ENCODE assay signal across 21 cellular contexts in the genomic region with DNA sequence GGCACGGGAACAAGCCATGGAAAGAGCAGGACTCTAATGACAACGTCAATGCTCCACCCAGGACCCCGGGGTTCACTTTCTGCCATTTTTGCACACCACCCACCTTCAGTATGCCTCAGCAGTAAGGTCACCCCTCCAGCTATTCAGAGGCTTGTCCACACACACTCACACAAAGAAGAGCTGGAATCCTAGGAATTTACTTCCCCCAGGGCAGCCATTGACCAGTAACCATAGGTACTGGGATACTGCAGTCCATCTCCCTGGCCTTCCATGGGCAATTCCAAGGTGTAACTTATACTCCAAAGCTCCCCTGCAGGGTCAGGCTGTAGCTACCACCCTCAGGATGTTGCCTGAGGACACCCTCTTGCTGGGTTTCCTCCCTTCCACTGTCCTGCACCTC.
"Had no signal": no experiment of that assay in that cellular context is flagged by ENCODE, and none has a peak within 500 bp of the region (broad histone marks: within the 10 kb centered on the region; RNA-seq: fewer than 3 reads in every experiment).

No MANE protein-coding gene starts in this region.

- H3K27ac Mint-ChIP-seq: activated naive CD4-positive, alpha-beta T cell treated with anti-CD3 and anti-CD28 coated beads, Interleukin-2, amount 50 U/mL, for 72 hours; activated T-cell treated with anti-CD3 and anti-CD28 coated beads, Interleukin-2, amount 50 U/mL, for 24 hours; activated T-helper 17 cell treated with anti-CD3 and anti-CD28 coated beads, Interleukin-2, amount 50 U/mL, for 72 hours; mesothelial cell of epicardium; T-cell had no signal

- H3K4me1 Mint-ChIP-seq: activated T-helper 17 cell treated with anti-CD3 and anti-CD28 coated beads, Interleukin-2, amount 50 U/mL, for 72 hours; mesothelial cell of epicardium; naive thymus-derived CD8-positive, alpha-beta T cell; T-cell had no signal

- H3K4me3 Mint-ChIP-seq: activated T-cell treated with anti-CD3 and anti-CD28 coated beads, Interleukin-2, amount 50 U/mL, for 24 hours; activated T-helper 17 cell treated with anti-CD3 and anti-CD28 coated beads, Interleukin-2, amount 50 U/mL, for 72 hours; mesothelial cell of epicardium; naive thymus-derived CD8-positive, alpha-beta T cell; T-cell had no signal

- H3K36me3 ChIP-seq: adrenal gland, esophagus squamous epithelium, gastrocnemius medialis, left lung, prostate gland, right atrium auricular region, upper lobe of left lung had no signal

- DNase-seq: activated CD8-positive, alpha-beta memory T cell treated with anti-CD3 and anti-CD28 coated beads for 24 hours; activated CD8-positive, alpha-beta memory T cell treated with anti-CD3 and anti-CD28 coated beads, Interleukin-2, amount 50 U/mL, for 4 hours; activated T-cell treated with anti-CD3 and anti-CD28 coated beads, Interleukin-2, amount 50 U/mL, for 24 hours; adrenal gland; cerebellar nuclear complex; esophagus squamous epithelium; gastrocnemius medialis; head of caudate nucleus; left lung; naive thymus-derived CD8-positive, alpha-beta T cell; stimulated activated CD4-positive, alpha-beta T cell treated with anti-CD3 and anti-CD28 coated beads, Interleukin-4, amount 100 ng/mL, for 24 hours; stimulated activated naive CD8-positive, alpha-beta T cell treated with anti-CD3 and anti-CD28 coated beads, Interleukin-15, Interleukin-2, amounts not matched to agents 100 U/mL and 50 U/mL, for 24 hours; T-cell; upper lobe of left lung had no signal

- H3K27ac ChIP-seq: adrenal gland, coronary artery, esophagus squamous epithelium, gastrocnemius medialis, left lung, prostate gland, right atrium auricular region, upper lobe of left lung had no signal

- H3K9me3 Mint-ChIP-seq: activated naive CD4-positive, alpha-beta T cell treated with anti-CD3 and anti-CD28 coated beads, Interleukin-2, amount 50 U/mL, for 72 hours; activated T-cell treated with anti-CD3 and anti-CD28 coated beads, Interleukin-2, amount 50 U/mL, for 24 hours; activated T-helper 17 cell treated with anti-CD3 and anti-CD28 coated beads, Interleukin-2, amount 50 U/mL, for 72 hours; naive thymus-derived CD8-positive, alpha-beta T cell; T-cell had no signal

- H3K9me3 ChIP-seq: adrenal gland, esophagus squamous epithelium, gastrocnemius medialis, left lung, prostate gland, right atrium auricular region, upper lobe of left lung had no signal

- H3K27me3 ChIP-seq: adrenal gland, esophagus squamous epithelium, gastrocnemius medialis, left lung, right atrium auricular region, upper lobe of left lung had no signal

- H3K36me3 Mint-ChIP-seq: activated naive CD4-positive, alpha-beta T cell treated with anti-CD3 and anti-CD28 coated beads, Interleukin-2, amount 50 U/mL, for 72 hours; mesothelial cell of epicardium; naive thymus-derived CD8-positive, alpha-beta T cell; T-cell had no signal

- ATAC-seq: activated naive CD4-positive, alpha-beta T cell treated with anti-CD3 and anti-CD28 coated beads, Interleukin-2, amount 50 U/mL, for 72 hours; activated T-helper 17 cell treated with anti-CD3 and anti-CD28 coated beads, Interleukin-2, amount 50 U/mL, for 72 hours; gastrocnemius medialis; left lung; naive thymus-derived CD8-positive, alpha-beta T cell; stimulated activated naive CD8-positive, alpha-beta T cell treated with anti-CD3 and anti-CD28 coated beads, Interleukin-15, Interleukin-2, amounts not matched to agents 100 U/mL and 50 U/mL, for 24 hours; T-cell had no signal

- H3K4me3 ChIP-seq: adrenal gland, coronary artery, esophagus squamous epithelium, gastrocnemius medialis, left lung, lung, prostate gland, right atrium auricular region, upper lobe of left lung had no signal

- H3K4me1 ChIP-seq: adrenal gland, esophagus squamous epithelium, gastrocnemius medialis, left lung, prostate gland, right atrium auricular region, upper lobe of left lung had no signal
